ENCODE assay signal across 8 cellular contexts in the genomic region with DNA sequence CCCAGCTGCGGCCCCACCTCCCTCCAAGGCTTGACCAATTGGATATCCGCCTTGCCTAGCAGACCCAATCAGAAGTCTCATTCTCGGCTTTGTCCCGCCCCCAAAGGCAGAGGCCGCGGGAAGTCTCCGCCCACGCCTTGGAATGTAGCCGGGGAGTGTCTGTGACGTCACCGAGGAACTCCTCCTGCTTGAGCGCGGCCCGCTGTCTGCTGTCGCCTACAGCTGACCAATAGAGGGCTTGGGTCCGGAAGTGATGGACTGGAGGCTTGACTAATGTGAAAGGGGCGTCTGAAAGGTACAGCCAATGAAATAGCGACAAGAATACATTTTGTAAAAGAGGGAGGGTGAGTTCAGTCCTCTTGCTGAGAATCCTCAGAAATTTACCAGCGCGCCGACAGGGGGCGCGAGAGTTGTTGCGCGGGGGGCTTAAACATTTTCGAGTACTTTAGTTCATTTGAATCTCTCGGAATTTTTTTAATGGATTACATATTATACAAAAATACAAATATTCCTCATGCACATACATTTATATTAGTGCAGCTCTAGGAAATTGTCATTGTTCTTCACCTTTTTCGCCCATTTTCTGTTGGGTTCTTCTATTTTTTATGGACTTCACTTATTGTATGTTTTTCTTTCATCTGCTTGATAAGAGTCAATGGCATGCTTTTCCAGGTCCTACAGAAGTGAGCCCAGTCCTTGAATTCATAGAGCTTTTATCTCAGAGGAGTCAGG. TPM values are rescaled to one million over a fixed set of nuclear protein-coding genes. Genes with fewer than 3 reads are reported as not detected.
DNase-seq lines count a peak whose midpoint lies in the region; ATAC-seq, FAIRE-seq and TF ChIP-seq lines count a peak whose summit lies in the region.

No MANE protein-coding gene starts in this region.

- H4K20me1 ChIP-seq in astrocyte (ENCODE audit: insufficient read depth, low read length): peaks cover 24% of the 10 kb centered on the region

- TF ChIP-seq CTCF in GM13977 (IDR thresholded peaks at IDR 0.05; ENCODE audit: extremely low read depth, insufficient read depth, missing control alignments): peak; percentile 67
- peak; percentile 98 for TF ChIP-seq CTCF in astrocyte (IDR thresholded peaks at IDR 0.05; ENCODE audit: insufficient read depth, low read depth, low read length)
- TF ChIP-seq CTCF in psoas muscle (IDR thresholded peaks at IDR 0.05): peak; percentile 89

- intact Hi-C loops in right cardiac atrium (cut with DNase I) (loop anchor here in 1 of 4 donors (10.0 kb wide), 1 partner anchor 347 kb away; no protein-coding TSS in a partner anchor), psoas muscle (cut with DNase I) (loop anchor here in 1 of 2 donors (10.0 kb wide), 1 partner anchor 397 kb away; no protein-coding TSS in a partner anchor)

- H3K79me2 ChIP-seq in astrocyte (ENCODE audit: insufficient read depth, low read length): peaks cover 46% of the 10 kb centered on the region

- FAIRE-seq in astrocyte (lab: Jason Lieb, UNC) (no peak), urothelium cell line (lab: Jason Lieb, UNC) (no peak)

- peak overlapping the region; percentile 25 for H2AFZ ChIP-seq in astrocyte (ENCODE audit: low read depth, low read length)

- H3K27ac Mint-ChIP-seq in T-helper 2 cell treated with Interferon-gamma antibody and Interleukin-4, amounts not matched to agents 5 μg/mL and 100 μg/mL, for 36 hours: peak overlapping the region; percentile 93
- H3K27ac Mint-ChIP-seq in astrocyte (ENCODE audit: unreplicated experiment): peak overlapping the region; percentile 92

- H3K9me3 ChIP-seq in astrocyte (ENCODE audit: insufficient read depth, low read depth, low read length): no peaks in the 10 kb centered on the region
- H3K9me3 ChIP-seq in right cardiac atrium (ENCODE audit: control insufficient read depth, low read length): no peaks in the 10 kb centered on the region
- H3K9me3 ChIP-seq in psoas muscle: no peaks in the 10 kb centered on the region

- H3K36me3 ChIP-seq in astrocyte (ENCODE audit: insufficient read depth, low read length) (peaks cover 6% of the 10 kb centered on the region), psoas muscle (ENCODE audit: insufficient read depth in 1 of 2, low read depth in 1 of 2) (no peaks in the 10 kb centered on the region)

- H3K27me3 ChIP-seq in astrocyte (ENCODE audit: insufficient read depth, low read length) (no peaks in the 10 kb centered on the region), right cardiac atrium (ENCODE audit: control insufficient read depth, insufficient read depth) (no peaks in the 10 kb centered on the region), psoas muscle (ENCODE audit: insufficient read depth in 3 of 3, low read length in 2 of 3) (no peaks in the 10 kb centered on the region)

- peak overlapping the region; percentile 89 for H3K4me3 Mint-ChIP-seq in T-helper 2 cell treated with Interferon-gamma antibody and Interleukin-4, amounts not matched to agents 5 μg/mL and 100 μg/mL, for 36 hours
- peak overlapping the region; percentile 94 for H3K4me3 Mint-ChIP-seq in astrocyte (ENCODE audit: unreplicated experiment)

- H3K4me1 ChIP-seq in astrocyte (ENCODE audit: insufficient read depth, low read length) (peaks cover 24% of the 10 kb centered on the region), right cardiac atrium (ENCODE audit: control insufficient read depth, insufficient read depth, low read length) (peaks cover 6% of the 10 kb centered on the region), psoas muscle (peaks cover 18% of the 10 kb centered on the region)

- H3K36me3 Mint-ChIP-seq in T-helper 2 cell treated with Interferon-gamma antibody and Interleukin-4, amounts not matched to agents 5 μg/mL and 100 μg/mL, for 36 hours (ENCODE audit: low read depth): peaks cover 14% of the 10 kb centered on the region
- peaks cover 3% of the 10 kb centered on the region for H3K36me3 Mint-ChIP-seq in astrocyte (ENCODE audit: low read depth, unreplicated experiment)

- ATAC-seq in HG02970 (IDR thresholded peaks at IDR 0.05; ENCODE audit: low FRiP score, unreplicated experiment) (peak; percentile 98), right cardiac atrium (peak; percentile 97 to 98), psoas muscle (peak; percentile 95 to 97 (median 96))

- WGBS in right cardiac atrium: 2% methylated on average over 28 of the region's 28 CpGs
- WGBS in psoas muscle, 3 donors: 3% methylated on average over 28 of the region's 28 CpGs

- no peaks in the 10 kb centered on the region for H3K9me3 Mint-ChIP-seq in T-helper 2 cell treated with Interferon-gamma antibody and Interleukin-4, amounts not matched to agents 5 μg/mL and 100 μg/mL, for 36 hours
- H3K9me3 Mint-ChIP-seq in astrocyte (ENCODE audit: unreplicated experiment): no peaks in the 10 kb centered on the region

- peaks cover 38% of the 10 kb centered on the region for H3K4me1 Mint-ChIP-seq in T-helper 2 cell treated with Interferon-gamma antibody and Interleukin-4, amounts not matched to agents 5 μg/mL and 100 μg/mL, for 36 hours (ENCODE audit: low read depth)
- H3K4me1 Mint-ChIP-seq in astrocyte (ENCODE audit: low read depth, unreplicated experiment): peaks cover 12% of the 10 kb centered on the region

- no peaks in the 10 kb centered on the region for H3K27me3 Mint-ChIP-seq in T-helper 2 cell treated with Interferon-gamma antibody and Interleukin-4, amounts not matched to agents 5 μg/mL and 100 μg/mL, for 36 hours (ENCODE audit: low read depth)
- no peaks in the 10 kb centered on the region for H3K27me3 Mint-ChIP-seq in astrocyte (ENCODE audit: low read depth, unreplicated experiment)

- H3K4me3 ChIP-seq in astrocyte (ENCODE audit: insufficient read depth, low read depth, low read length) (peak overlapping the region; percentile 83), right cardiac atrium (ENCODE audit: low read length) (peak overlapping the region; percentile 64), psoas muscle (peak overlapping the region; percentile 93)

- H3K27ac ChIP-seq in astrocyte (ENCODE audit: low read depth, low read length) (peak overlapping the region; percentile 96), right cardiac atrium (ENCODE audit: low read length) (peak overlapping the region; percentile 90), psoas muscle (peak overlapping the region; percentile 88)

- H3K9ac ChIP-seq in astrocyte (ENCODE audit: low read length): peak overlapping the region; percentile 97

- in situ Hi-C loops in GM13977 (cut with MboI; ENCODE audit: low pct_unique_long_range_greater_than_20kb, low sequenced_read_pairs, unreplicated experiment): loop anchor here (10.0 kb wide), 1 partner anchor 347 kb away; no protein-coding TSS in a partner anchor

- DNase-seq in GM13977 (ENCODE audit: low spot score) (peak; percentile 92), NCI-H187 (lab: John Stamatoyannopoulos, UW) (peak; percentile 96 to 100), astrocyte (ENCODE audit: low read depth) (peak; percentile 100), right cardiac atrium (peak; percentile 98 to 99 (median 99)), psoas muscle (peak; percentile 99), urothelium cell line (ENCODE audit: low spot score) (peak; percentile 94)
- DNase-seq in T-helper 2 cell treated with Interferon-gamma antibody and Interleukin-4, amounts not matched to agents 5 μg/mL and 100 μg/mL, for 36 hours (ENCODE audit: low spot score): peak; percentile 98

- peak overlapping the region; percentile 93 for H3K4me2 ChIP-seq in astrocyte (ENCODE audit: low read length)

RNA-seq across cellular contexts. Expression of gene CREB3L2, which starts 0.4 kb away (rescaled TPM):
- total RNA-seq in astrocyte (116 and 128 TPM in 2 replicates), right cardiac atrium (10 to 100 TPM; 37.0 to 75.1 (median 39.8) TPM), psoas muscle (10 to 100 TPM in 2 of 4 donors, 1 to 10 TPM in 2; 6.7 to 14.7 (median 10.9) TPM)
- polyA plus RNA-seq in right cardiac atrium (10.7 TPM), psoas muscle (1 to 10 TPM; 2.2 to 3.6 (median 3.3) TPM)

Comparison
In these comparisons a context has a peak if more than half of its experiments do, and no peak if none do; other contexts are left out.
1. Peak in every context shown above with its lines: DNase-seq, ATAC-seq, H3K4me3 ChIP-seq and H3K27ac ChIP-seq.